Comparison of ENCODE assay signal across 1 cellular context in the genomic region with DNA sequence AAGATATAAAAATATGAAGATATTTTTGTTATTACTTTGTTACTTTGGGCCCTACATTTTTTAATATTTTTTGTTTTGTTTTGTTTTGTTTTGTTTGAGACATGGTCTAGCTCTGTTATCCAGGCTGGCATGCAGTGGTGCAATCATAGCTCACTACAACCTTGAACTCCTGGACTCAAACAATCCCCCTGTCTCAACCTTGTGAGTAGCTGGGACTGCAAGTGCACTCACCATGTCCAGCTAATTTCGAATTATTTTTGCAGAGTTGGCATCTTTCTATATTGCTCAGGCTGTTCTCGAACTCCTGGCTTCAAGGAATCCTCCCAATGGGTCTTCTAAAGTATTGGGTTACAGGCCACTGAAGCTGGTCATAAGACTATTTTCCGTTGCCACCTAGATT.
A peak's percentile ranks its signal among the peaks of the same experiment; 100 is the strongest.
TF ChIP-seq lines count a peak whose summit lies in the region.

No MANE protein-coding gene starts in this region.

TF ChIP-seq in HepG2, 621 proteins besides CTCF, POLR2A, EP300 and RAD21 (continued from another document and continues in another):
- TF ChIP-seq, protein P1, sequence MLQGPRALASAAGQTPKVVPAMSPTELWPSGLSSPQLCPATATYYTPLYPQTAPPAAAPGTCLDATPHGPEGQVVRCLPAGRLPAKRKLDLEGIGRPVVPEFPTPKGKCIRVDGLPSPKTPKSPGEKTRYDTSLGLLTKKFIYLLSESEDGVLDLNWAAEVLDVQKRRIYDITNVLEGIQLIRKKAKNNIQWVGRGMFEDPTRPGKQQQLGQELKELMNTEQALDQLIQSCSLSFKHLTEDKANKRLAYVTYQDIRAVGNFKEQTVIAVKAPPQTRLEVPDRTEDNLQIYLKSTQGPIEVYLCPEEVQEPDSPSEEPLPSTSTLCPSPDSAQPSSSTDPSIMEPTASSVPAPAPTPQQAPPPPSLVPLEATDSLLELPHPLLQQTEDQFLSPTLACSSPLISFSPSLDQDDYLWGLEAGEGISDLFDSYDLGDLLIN (CRISPR knock-in tag; IDR thresholded peaks at IDR 0.05; ENCODE audit: borderline replicate concordance): no peak
- TF ChIP-seq, protein P2, sequence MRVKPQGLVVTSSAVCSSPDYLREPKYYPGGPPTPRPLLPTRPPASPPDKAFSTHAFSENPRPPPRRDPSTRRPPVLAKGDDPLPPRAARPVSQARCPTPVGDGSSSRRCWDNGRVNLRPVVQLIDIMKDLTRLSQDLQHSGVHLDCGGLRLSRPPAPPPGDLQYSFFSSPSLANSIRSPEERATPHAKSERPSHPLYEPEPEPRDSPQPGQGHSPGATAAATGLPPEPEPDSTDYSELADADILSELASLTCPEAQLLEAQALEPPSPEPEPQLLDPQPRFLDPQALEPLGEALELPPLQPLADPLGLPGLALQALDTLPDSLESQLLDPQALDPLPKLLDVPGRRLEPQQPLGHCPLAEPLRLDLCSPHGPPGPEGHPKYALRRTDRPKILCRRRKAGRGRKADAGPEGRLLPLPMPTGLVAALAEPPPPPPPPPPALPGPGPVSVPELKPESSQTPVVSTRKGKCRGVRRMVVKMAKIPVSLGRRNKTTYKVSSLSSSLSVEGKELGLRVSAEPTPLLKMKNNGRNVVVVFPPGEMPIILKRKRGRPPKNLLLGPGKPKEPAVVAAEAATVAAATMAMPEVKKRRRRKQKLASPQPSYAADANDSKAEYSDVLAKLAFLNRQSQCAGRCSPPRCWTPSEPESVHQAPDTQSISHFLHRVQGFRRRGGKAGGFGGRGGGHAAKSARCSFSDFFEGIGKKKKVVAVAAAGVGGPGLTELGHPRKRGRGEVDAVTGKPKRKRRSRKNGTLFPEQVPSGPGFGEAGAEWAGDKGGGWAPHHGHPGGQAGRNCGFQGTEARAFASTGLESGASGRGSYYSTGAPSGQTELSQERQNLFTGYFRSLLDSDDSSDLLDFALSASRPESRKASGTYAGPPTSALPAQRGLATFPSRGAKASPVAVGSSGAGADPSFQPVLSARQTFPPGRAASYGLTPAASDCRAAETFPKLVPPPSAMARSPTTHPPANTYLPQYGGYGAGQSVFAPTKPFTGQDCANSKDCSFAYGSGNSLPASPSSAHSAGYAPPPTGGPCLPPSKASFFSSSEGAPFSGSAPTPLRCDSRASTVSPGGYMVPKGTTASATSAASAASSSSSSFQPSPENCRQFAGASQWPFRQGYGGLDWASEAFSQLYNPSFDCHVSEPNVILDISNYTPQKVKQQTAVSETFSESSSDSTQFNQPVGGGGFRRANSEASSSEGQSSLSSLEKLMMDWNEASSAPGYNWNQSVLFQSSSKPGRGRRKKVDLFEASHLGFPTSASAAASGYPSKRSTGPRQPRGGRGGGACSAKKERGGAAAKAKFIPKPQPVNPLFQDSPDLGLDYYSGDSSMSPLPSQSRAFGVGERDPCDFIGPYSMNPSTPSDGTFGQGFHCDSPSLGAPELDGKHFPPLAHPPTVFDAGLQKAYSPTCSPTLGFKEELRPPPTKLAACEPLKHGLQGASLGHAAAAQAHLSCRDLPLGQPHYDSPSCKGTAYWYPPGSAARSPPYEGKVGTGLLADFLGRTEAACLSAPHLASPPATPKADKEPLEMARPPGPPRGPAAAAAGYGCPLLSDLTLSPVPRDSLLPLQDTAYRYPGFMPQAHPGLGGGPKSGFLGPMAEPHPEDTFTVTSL (CRISPR knock-in tag; IDR thresholded peaks at IDR 0.05; ENCODE audit: borderline replicate concordance): peak; percentile 82; the same call in 1 of the 2 replicates
- no peak for TF ChIP-seq BRCA1 (CRISPR knock-in tag; IDR thresholded peaks at IDR 0.05)
- peak; percentile 75 for TF ChIP-seq HMG20A (CRISPR knock-in tag; IDR thresholded peaks at IDR 0.05; ENCODE audit: borderline replicate concordance)
- no peak for TF ChIP-seq GZF1 (CRISPR knock-in tag; IDR thresholded peaks at IDR 0.05)
- peak; percentile 74 for TF ChIP-seq CEBPG (CRISPR knock-in tag; IDR thresholded peaks at IDR 0.05)
- TF ChIP-seq, protein P3, sequence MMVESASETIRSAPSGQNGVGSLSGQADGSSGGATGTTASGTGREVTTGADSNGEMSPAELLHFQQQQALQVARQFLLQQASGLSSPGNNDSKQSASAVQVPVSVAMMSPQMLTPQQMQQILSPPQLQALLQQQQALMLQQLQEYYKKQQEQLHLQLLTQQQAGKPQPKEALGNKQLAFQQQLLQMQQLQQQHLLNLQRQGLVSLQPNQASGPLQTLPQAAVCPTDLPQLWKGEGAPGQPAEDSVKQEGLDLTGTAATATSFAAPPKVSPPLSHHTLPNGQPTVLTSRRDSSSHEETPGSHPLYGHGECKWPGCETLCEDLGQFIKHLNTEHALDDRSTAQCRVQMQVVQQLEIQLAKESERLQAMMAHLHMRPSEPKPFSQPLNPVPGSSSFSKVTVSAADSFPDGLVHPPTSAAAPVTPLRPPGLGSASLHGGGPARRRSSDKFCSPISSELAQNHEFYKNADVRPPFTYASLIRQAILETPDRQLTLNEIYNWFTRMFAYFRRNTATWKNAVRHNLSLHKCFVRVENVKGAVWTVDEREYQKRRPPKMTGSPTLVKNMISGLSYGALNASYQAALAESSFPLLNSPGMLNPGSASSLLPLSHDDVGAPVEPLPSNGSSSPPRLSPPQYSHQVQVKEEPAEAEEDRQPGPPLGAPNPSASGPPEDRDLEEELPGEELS (CRISPR knock-in tag; IDR thresholded peaks at IDR 0.05): peak; percentile 40; the same call in 1 of the 2 replicates
- TF ChIP-seq, protein P4, sequence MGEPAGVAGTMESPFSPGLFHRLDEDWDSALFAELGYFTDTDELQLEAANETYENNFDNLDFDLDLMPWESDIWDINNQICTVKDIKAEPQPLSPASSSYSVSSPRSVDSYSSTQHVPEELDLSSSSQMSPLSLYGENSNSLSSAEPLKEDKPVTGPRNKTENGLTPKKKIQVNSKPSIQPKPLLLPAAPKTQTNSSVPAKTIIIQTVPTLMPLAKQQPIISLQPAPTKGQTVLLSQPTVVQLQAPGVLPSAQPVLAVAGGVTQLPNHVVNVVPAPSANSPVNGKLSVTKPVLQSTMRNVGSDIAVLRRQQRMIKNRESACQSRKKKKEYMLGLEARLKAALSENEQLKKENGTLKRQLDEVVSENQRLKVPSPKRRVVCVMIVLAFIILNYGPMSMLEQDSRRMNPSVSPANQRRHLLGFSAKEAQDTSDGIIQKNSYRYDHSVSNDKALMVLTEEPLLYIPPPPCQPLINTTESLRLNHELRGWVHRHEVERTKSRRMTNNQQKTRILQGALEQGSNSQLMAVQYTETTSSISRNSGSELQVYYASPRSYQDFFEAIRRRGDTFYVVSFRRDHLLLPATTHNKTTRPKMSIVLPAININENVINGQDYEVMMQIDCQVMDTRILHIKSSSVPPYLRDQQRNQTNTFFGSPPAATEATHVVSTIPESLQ (CRISPR knock-in tag; conservative IDR thresholded peaks at IDR 0.05): no peak
- TF ChIP-seq MAFG (CRISPR knock-in tag; IDR thresholded peaks at IDR 0.05): 0 out of 2 replicates have a peak, but pooled peaks have one; percentile 33
- no peak for TF ChIP-seq MTA1 (CRISPR knock-in tag; IDR thresholded peaks at IDR 0.05; ENCODE audit: borderline replicate concordance)
- 0 out of 2 replicates have a peak, but pooled peaks have one; percentile 16 for TF ChIP-seq HDAC2 (CRISPR knock-in tag; IDR thresholded peaks at IDR 0.05)
- no peak for TF ChIP-seq SATB2 (CRISPR knock-in tag; IDR thresholded peaks at IDR 0.05)
- no peak for TF ChIP-seq SIX1 (CRISPR knock-in tag; IDR thresholded peaks at IDR 0.05; ENCODE audit: borderline replicate concordance)
- TF ChIP-seq PCBP1 (IDR thresholded peaks at IDR 0.05; ENCODE audit: borderline replicate concordance, low read depth, low read length): no peak
- 0 out of 2 replicates have a peak, but pooled peaks have one; percentile 28 for TF ChIP-seq IRF2 (CRISPR knock-in tag; IDR thresholded peaks at IDR 0.05)
- no peak for TF ChIP-seq ZNF605 (CRISPR knock-in tag; IDR thresholded peaks at IDR 0.05)
- peak; percentile 47; the same call in 1 of the 2 replicates for TF ChIP-seq HNF4G (IDR thresholded peaks at IDR 0.05; ENCODE audit: borderline replicate concordance, low read depth, low read length)
- TF ChIP-seq HNF4G (CRISPR knock-in tag; IDR thresholded peaks at IDR 0.05; ENCODE audit: borderline replicate concordance, low read depth): no peak
- 0 out of 2 replicates have a peak, but pooled peaks have one; percentile 20 for TF ChIP-seq SMAD3 (CRISPR knock-in tag; IDR thresholded peaks at IDR 0.05)
- peak; percentile 86 for TF ChIP-seq CEBPB (IDR thresholded peaks at IDR 0.05; ENCODE audit: borderline replicate concordance, low read depth, low read length)
- no peak for TF ChIP-seq ZNF225 (CRISPR knock-in tag; IDR thresholded peaks at IDR 0.05)
- TF ChIP-seq SOX13 (IDR thresholded peaks at IDR 0.05): no peak
- peak in 1 of 2 experiments; percentile 61; a peak in 1 of 4 replicates for TF ChIP-seq SOX13 (CRISPR knock-in tag; conservative IDR thresholded peaks at IDR 0.05 in 1 of 2, IDR thresholded peaks at IDR 0.05 in 1 of 2)
- TF ChIP-seq MIXL1 (CRISPR knock-in tag; IDR thresholded peaks at IDR 0.05): peak; percentile 45; the same call in 1 of the 2 replicates
- TF ChIP-seq, protein P5, sequence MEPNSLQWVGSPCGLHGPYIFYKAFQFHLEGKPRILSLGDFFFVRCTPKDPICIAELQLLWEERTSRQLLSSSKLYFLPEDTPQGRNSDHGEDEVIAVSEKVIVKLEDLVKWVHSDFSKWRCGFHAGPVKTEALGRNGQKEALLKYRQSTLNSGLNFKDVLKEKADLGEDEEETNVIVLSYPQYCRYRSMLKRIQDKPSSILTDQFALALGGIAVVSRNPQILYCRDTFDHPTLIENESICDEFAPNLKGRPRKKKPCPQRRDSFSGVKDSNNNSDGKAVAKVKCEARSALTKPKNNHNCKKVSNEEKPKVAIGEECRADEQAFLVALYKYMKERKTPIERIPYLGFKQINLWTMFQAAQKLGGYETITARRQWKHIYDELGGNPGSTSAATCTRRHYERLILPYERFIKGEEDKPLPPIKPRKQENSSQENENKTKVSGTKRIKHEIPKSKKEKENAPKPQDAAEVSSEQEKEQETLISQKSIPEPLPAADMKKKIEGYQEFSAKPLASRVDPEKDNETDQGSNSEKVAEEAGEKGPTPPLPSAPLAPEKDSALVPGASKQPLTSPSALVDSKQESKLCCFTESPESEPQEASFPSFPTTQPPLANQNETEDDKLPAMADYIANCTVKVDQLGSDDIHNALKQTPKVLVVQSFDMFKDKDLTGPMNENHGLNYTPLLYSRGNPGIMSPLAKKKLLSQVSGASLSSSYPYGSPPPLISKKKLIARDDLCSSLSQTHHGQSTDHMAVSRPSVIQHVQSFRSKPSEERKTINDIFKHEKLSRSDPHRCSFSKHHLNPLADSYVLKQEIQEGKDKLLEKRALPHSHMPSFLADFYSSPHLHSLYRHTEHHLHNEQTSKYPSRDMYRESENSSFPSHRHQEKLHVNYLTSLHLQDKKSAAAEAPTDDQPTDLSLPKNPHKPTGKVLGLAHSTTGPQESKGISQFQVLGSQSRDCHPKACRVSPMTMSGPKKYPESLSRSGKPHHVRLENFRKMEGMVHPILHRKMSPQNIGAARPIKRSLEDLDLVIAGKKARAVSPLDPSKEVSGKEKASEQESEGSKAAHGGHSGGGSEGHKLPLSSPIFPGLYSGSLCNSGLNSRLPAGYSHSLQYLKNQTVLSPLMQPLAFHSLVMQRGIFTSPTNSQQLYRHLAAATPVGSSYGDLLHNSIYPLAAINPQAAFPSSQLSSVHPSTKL (CRISPR knock-in tag; IDR thresholded peaks at IDR 0.05): peak; percentile 80
- peak; percentile 86 for TF ChIP-seq SALL1 (CRISPR knock-in tag; IDR thresholded peaks at IDR 0.05)
- peak; percentile 87 for TF ChIP-seq MAFF (IDR thresholded peaks at IDR 0.05; ENCODE audit: low read depth, low read length)
- TF ChIP-seq, protein P6, sequence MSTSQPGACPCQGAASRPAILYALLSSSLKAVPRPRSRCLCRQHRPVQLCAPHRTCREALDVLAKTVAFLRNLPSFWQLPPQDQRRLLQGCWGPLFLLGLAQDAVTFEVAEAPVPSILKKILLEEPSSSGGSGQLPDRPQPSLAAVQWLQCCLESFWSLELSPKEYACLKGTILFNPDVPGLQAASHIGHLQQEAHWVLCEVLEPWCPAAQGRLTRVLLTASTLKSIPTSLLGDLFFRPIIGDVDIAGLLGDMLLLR (CRISPR knock-in tag; IDR thresholded peaks at IDR 0.05): no peak
- TF ChIP-seq FIP1L1 (IDR thresholded peaks at IDR 0.05; ENCODE audit: borderline replicate concordance, insufficient read depth, low read depth, low read length): no peak
- TF ChIP-seq RARA (CRISPR knock-in tag; IDR thresholded peaks at IDR 0.05): peak; percentile 71
- peak; percentile 75 for TF ChIP-seq TEAD3 (CRISPR knock-in tag; optimal IDR thresholded peaks at IDR 0.05; ENCODE audit: borderline replicate concordance)
- no peak for TF ChIP-seq FOXP1 (IDR thresholded peaks at IDR 0.05)
- peak; percentile 70 for TF ChIP-seq FOXP1 (CRISPR knock-in tag; IDR thresholded peaks at IDR 0.05)
- TF ChIP-seq ZNF431 (CRISPR knock-in tag; IDR thresholded peaks at IDR 0.05; ENCODE audit: borderline replicate concordance, low read depth): no peak
- peak; percentile 48; the same call in 1 of the 2 replicates for TF ChIP-seq GATAD2A (CRISPR knock-in tag; IDR thresholded peaks at IDR 0.05)
- peak; percentile 35; the same call in 1 of the 2 replicates for TF ChIP-seq FOXJ3 (CRISPR knock-in tag; IDR thresholded peaks at IDR 0.05; ENCODE audit: borderline replicate concordance)
- TF ChIP-seq RBAK (CRISPR knock-in tag; IDR thresholded peaks at IDR 0.05): no peak
- TF ChIP-seq ZNF331 (CRISPR knock-in tag; IDR thresholded peaks at IDR 0.05): peak; percentile 44; the same call in 1 of the 2 replicates
- TF ChIP-seq, protein P7, sequence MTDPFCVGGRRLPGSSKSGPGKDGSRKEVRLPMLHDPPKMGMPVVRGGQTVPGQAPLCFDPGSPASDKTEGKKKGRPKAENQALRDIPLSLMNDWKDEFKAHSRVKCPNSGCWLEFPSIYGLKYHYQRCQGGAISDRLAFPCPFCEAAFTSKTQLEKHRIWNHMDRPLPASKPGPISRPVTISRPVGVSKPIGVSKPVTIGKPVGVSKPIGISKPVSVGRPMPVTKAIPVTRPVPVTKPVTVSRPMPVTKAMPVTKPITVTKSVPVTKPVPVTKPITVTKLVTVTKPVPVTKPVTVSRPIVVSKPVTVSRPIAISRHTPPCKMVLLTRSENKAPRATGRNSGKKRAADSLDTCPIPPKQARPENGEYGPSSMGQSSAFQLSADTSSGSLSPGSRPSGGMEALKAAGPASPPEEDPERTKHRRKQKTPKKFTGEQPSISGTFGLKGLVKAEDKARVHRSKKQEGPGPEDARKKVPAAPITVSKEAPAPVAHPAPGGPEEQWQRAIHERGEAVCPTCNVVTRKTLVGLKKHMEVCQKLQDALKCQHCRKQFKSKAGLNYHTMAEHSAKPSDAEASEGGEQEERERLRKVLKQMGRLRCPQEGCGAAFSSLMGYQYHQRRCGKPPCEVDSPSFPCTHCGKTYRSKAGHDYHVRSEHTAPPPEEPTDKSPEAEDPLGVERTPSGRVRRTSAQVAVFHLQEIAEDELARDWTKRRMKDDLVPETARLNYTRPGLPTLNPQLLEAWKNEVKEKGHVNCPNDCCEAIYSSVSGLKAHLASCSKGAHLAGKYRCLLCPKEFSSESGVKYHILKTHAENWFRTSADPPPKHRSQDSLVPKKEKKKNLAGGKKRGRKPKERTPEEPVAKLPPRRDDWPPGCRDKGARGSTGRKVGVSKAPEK (CRISPR knock-in tag; IDR thresholded peaks at IDR 0.05; ENCODE audit: borderline replicate concordance): no peak
